ENCODE assay signal across 7 cellular contexts in the genomic region with DNA sequence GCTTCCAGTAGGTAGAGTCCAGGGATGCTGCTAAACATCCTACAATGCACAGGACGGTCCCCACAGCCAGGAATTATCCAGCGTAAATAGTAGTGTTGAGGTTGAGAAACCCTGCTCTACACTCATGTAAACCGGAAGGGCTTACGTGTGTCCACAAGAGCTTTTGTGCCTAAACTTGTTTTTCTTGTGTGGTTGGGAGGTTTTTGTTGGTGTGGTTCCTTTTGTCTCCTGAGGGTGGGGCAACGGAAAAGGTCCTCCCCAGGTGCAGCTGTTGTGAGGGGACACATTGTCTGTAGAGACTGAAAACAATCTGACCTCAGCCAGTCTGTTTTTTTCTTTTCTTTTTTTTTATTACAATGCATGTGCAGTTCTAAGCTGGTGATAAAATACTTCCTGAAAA.
A peak's percentile ranks its signal among the peaks of the same experiment; 100 is the strongest.
DNase-seq lines count a peak whose midpoint lies in the region; ATAC-seq lines count a peak whose summit lies in the region.

No MANE protein-coding gene starts in this region.

- no peaks in the 10 kb centered on the region for H3K9me3 ChIP-seq in T-helper 17 cell (ENCODE audit: control insufficient read depth, low read length, poor library complexity, severe bottlenecking)

- H3K27ac Mint-ChIP-seq in T-helper 17 cell: peak overlapping the region; percentile 95

- H3K36me3 Mint-ChIP-seq in T-helper 17 cell (ENCODE audit: low read depth): no peaks in the 10 kb centered on the region

- peaks cover 84% of the 10 kb centered on the region for H3K4me1 Mint-ChIP-seq in T-helper 17 cell

- no peaks in the 10 kb centered on the region for H3K27me3 Mint-ChIP-seq in T-helper 17 cell

- DNase-seq in T-helper 17 cell (peak in 2 of 3 donors; percentile 38 to 54), lung microvascular endothelial cell (ENCODE audit: low read depth in 2 of 2) (peak; percentile 41 to 77), hippocampal formation (lab: John Stamatoyannopoulos, UW) (no peak), NCI-H1092 treated with DMSO at 0.1 percent for 48 hours (lab: John Stamatoyannopoulos, UW) (no peak), NOMO-1 treated with DMSO at 0.1 percent for 48 hours (lab: John Stamatoyannopoulos, UW; ENCODE audit: unreplicated experiment) (no peak)

- H3K4me3 Mint-ChIP-seq in T-helper 17 cell: peak overlapping the region; percentile 70

- ATAC-seq in GM18870 (IDR thresholded peaks at IDR 0.05; ENCODE audit: unreplicated experiment): peak; percentile 54
- ATAC-seq in HG02852 (IDR thresholded peaks at IDR 0.05; ENCODE audit: unreplicated experiment): peak; percentile 54
- peak; percentile 90 for ATAC-seq in T-helper 17 cell

Comparison
In these comparisons a context has a peak if more than half of its experiments do, and no peak if none do; other contexts are left out.
1. DNase-seq: peak in T-helper 17 cell (2 of 3) and lung microvascular endothelial cell (2 of 2); none in hippocampal formation (0 of 2), NCI-H1092 treated with DMSO at 0.1 percent for 48 hours (single experiment) and NOMO-1 treated with DMSO at 0.1 percent for 48 hours (single experiment).
2. Peak in every context shown above with its lines, with median percentiles within 50 percentile points of each other: ATAC-seq.